In the genomic region with DNA sequence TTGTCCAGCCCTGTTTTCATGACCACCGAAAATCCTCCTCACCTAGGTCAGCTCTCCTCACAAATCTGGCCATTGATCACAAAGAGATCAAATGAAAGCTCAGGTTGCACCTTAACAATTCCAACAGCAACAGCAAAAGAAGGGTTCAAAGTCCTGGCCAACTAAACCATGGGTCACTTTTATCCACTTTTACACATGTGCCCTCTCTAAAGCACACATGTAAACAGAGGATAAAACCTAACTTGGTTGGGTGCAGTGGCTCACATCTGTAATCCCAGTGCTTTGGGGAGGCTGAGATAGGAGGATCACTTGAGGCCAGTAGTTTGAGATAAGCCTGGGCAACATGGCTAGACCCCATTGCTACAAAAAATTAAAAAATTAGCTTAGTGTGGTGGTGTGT, we compare ENCODE assay signal across 1 cellular context.
TF ChIP-seq lines count a peak whose summit lies in the region.

No MANE protein-coding gene starts in this region.

TF ChIP-seq in HepG2, 621 proteins besides CTCF, POLR2A, EP300 and RAD21 (continued from another document and continues in another):
- TF ChIP-seq SOX13 (IDR thresholded peaks at IDR 0.05) (no peak), SOX13 (CRISPR knock-in tag; conservative IDR thresholded peaks at IDR 0.05 in 1 of 2, IDR thresholded peaks at IDR 0.05 in 1 of 2) (peak in 1 of 2 experiments; percentile 71; a peak in 2 of 4 replicates), ATF7-NPFF (CRISPR knock-in tag; IDR thresholded peaks at IDR 0.05; ENCODE audit: low read depth) (no peak), ZSCAN20 (CRISPR knock-in tag; IDR thresholded peaks at IDR 0.05; ENCODE audit: borderline replicate concordance) (no peak), DNMT1 (CRISPR knock-in tag; IDR thresholded peaks at IDR 0.05) (no peak), ZNF331 (CRISPR knock-in tag; IDR thresholded peaks at IDR 0.05) (peak; percentile 28; the same call in 1 of the 2 replicates), KDM3A (CRISPR knock-in tag; IDR thresholded peaks at IDR 0.05; ENCODE audit: low read depth) (no peak), LCORL (IDR thresholded peaks at IDR 0.05) (no peak), LCORL (CRISPR knock-in tag; IDR thresholded peaks at IDR 0.05) (0 out of 2 replicates have a peak, but pooled peaks have one; percentile 36), ZNF253 (CRISPR knock-in tag; IDR thresholded peaks at IDR 0.05; ENCODE audit: borderline replicate concordance) (no peak), ZNF564 (CRISPR knock-in tag; IDR thresholded peaks at IDR 0.05) (no peak), MED1 (CRISPR knock-in tag; IDR thresholded peaks at IDR 0.05) (peak; percentile 57), TBX3 (IDR thresholded peaks at IDR 0.05; ENCODE audit: borderline replicate concordance) (0 out of 2 replicates have a peak, but pooled peaks have one; percentile 11), ZBTB20 (CRISPR knock-in tag; IDR thresholded peaks at IDR 0.05; ENCODE audit: borderline replicate concordance, low read depth) (no peak), NR2F6 (IDR thresholded peaks at IDR 0.05) (no peak), NR2F6 (CRISPR knock-in tag; IDR thresholded peaks at IDR 0.05) (peak; percentile 16; the same call in 1 of the 2 replicates), HNRNPH1 (optimal IDR thresholded peaks at IDR 0.05; ENCODE audit: low read depth, low read length) (no peak), KDM2A (CRISPR knock-in tag; IDR thresholded peaks at IDR 0.05; ENCODE audit: borderline replicate concordance, low read depth) (no peak), TGIF2 (CRISPR knock-in tag; IDR thresholded peaks at IDR 0.05) (no peak), NFE2 (CRISPR knock-in tag; IDR thresholded peaks at IDR 0.05) (no peak), ZNF501 (CRISPR knock-in tag; IDR thresholded peaks at IDR 0.05) (0 out of 2 replicates have a peak, but pooled peaks have one; percentile 32), RXRB (CRISPR knock-in tag; IDR thresholded peaks at IDR 0.05; ENCODE audit: borderline replicate concordance) (peak; percentile 51; the same call in 1 of the 2 replicates), ZFP36 (IDR thresholded peaks at IDR 0.05; ENCODE audit: borderline replicate concordance, low read depth, low read length, partially characterized antibody) (no peak), EHMT2 (IDR thresholded peaks at IDR 0.05; ENCODE audit: borderline replicate concordance, low read depth, low read length) (peak; percentile 55; the same call in 1 of the 2 replicates), ZC3H4 (CRISPR knock-in tag; IDR thresholded peaks at IDR 0.05; ENCODE audit: borderline replicate concordance) (no peak), TOPORS (CRISPR knock-in tag; IDR thresholded peaks at IDR 0.05) (no peak), NCOA1 (CRISPR knock-in tag; IDR thresholded peaks at IDR 0.05) (no peak), RCOR2 (CRISPR knock-in tag; IDR thresholded peaks at IDR 0.05) (no peak), ZNF33B (CRISPR knock-in tag; IDR thresholded peaks at IDR 0.05) (no peak), ZNF232 (CRISPR knock-in tag; IDR thresholded peaks at IDR 0.05; ENCODE audit: borderline replicate concordance) (no peak), ZNF260 (CRISPR knock-in tag; IDR thresholded peaks at IDR 0.05; ENCODE audit: borderline replicate concordance, low read depth) (no peak), ZNF747 (CRISPR knock-in tag; IDR thresholded peaks at IDR 0.05; ENCODE audit: borderline replicate concordance) (no peak), HNF4A (CRISPR knock-in tag; IDR thresholded peaks at IDR 0.05) (peak; percentile 83), GFI1 (CRISPR knock-in tag; IDR thresholded peaks at IDR 0.05; ENCODE audit: borderline replicate concordance) (peak; percentile 41; the same call in 1 of the 2 replicates), BORCS8-MEF2B (CRISPR knock-in tag; IDR thresholded peaks at IDR 0.05) (no peak), NR2F1 (CRISPR knock-in tag; IDR thresholded peaks at IDR 0.05) (0 out of 4 replicates have a peak, but pooled peaks of 1 of the 2 experiments have one; percentile 8), BCL6 (CRISPR knock-in tag; IDR thresholded peaks at IDR 0.05) (0 out of 2 replicates have a peak, but pooled peaks have one; percentile 16), CHD2 (IDR thresholded peaks at IDR 0.05; ENCODE audit: low read depth, low read length) (no peak), ZFX (CRISPR knock-in tag; IDR thresholded peaks at IDR 0.05; ENCODE audit: low read depth) (no peak), KLF11 (CRISPR knock-in tag; IDR thresholded peaks at IDR 0.05) (no peak), ASH2L (IDR thresholded peaks at IDR 0.05; ENCODE audit: insufficient read length, low read depth, low read length) (peak; percentile 49), ZC3H13 (CRISPR knock-in tag; IDR thresholded peaks at IDR 0.05) (no peak), ZNF878 (CRISPR knock-in tag; IDR thresholded peaks at IDR 0.05) (no peak)
- TF ChIP-seq, protein P1, sequence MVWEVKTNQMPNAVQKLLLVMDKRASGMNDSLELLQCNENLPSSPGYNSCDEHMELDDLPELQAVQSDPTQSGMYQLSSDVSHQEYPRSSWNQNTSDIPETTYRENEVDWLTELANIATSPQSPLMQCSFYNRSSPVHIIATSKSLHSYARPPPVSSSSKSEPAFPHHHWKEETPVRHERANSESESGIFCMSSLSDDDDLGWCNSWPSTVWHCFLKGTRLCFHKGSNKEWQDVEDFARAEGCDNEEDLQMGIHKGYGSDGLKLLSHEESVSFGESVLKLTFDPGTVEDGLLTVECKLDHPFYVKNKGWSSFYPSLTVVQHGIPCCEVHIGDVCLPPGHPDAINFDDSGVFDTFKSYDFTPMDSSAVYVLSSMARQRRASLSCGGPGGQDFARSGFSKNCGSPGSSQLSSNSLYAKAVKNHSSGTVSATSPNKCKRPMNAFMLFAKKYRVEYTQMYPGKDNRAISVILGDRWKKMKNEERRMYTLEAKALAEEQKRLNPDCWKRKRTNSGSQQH (CRISPR knock-in tag; IDR thresholded peaks at IDR 0.05; ENCODE audit: low read depth) = no peak
- TF ChIP-seq, protein P2, sequence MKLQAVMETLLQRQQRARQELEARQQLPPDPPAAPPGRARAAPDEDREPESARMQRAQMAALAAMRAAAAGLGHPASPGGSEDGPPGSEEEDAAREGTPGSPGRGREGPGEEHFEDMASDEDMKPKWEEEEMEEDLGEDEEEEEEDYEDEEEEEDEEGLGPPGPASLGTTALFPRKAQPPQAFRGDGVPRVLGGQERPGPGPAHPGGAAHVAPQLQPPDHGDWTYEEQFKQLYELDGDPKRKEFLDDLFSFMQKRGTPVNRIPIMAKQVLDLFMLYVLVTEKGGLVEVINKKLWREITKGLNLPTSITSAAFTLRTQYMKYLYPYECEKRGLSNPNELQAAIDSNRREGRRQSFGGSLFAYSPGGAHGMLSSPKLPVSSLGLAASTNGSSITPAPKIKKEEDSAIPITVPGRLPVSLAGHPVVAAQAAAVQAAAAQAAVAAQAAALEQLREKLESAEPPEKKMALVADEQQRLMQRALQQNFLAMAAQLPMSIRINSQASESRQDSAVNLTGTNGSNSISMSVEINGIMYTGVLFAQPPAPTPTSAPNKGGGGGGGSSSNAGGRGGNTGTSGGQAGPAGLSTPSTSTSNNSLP (IDR thresholded peaks at IDR 0.05; ENCODE audit: low read depth, low read length) = peak; percentile 75
- TF ChIP-seq, protein P3, sequence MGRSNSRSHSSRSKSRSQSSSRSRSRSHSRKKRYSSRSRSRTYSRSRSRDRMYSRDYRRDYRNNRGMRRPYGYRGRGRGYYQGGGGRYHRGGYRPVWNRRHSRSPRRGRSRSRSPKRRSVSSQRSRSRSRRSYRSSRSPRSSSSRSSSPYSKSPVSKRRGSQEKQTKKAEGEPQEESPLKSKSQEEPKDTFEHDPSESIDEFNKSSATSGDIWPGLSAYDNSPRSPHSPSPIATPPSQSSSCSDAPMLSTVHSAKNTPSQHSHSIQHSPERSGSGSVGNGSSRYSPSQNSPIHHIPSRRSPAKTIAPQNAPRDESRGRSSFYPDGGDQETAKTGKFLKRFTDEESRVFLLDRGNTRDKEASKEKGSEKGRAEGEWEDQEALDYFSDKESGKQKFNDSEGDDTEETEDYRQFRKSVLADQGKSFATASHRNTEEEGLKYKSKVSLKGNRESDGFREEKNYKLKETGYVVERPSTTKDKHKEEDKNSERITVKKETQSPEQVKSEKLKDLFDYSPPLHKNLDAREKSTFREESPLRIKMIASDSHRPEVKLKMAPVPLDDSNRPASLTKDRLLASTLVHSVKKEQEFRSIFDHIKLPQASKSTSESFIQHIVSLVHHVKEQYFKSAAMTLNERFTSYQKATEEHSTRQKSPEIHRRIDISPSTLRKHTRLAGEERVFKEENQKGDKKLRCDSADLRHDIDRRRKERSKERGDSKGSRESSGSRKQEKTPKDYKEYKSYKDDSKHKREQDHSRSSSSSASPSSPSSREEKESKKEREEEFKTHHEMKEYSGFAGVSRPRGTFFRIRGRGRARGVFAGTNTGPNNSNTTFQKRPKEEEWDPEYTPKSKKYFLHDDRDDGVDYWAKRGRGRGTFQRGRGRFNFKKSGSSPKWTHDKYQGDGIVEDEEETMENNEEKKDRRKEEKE (IDR thresholded peaks at IDR 0.05) = no peak
- TF ChIP-seq, protein P4, sequence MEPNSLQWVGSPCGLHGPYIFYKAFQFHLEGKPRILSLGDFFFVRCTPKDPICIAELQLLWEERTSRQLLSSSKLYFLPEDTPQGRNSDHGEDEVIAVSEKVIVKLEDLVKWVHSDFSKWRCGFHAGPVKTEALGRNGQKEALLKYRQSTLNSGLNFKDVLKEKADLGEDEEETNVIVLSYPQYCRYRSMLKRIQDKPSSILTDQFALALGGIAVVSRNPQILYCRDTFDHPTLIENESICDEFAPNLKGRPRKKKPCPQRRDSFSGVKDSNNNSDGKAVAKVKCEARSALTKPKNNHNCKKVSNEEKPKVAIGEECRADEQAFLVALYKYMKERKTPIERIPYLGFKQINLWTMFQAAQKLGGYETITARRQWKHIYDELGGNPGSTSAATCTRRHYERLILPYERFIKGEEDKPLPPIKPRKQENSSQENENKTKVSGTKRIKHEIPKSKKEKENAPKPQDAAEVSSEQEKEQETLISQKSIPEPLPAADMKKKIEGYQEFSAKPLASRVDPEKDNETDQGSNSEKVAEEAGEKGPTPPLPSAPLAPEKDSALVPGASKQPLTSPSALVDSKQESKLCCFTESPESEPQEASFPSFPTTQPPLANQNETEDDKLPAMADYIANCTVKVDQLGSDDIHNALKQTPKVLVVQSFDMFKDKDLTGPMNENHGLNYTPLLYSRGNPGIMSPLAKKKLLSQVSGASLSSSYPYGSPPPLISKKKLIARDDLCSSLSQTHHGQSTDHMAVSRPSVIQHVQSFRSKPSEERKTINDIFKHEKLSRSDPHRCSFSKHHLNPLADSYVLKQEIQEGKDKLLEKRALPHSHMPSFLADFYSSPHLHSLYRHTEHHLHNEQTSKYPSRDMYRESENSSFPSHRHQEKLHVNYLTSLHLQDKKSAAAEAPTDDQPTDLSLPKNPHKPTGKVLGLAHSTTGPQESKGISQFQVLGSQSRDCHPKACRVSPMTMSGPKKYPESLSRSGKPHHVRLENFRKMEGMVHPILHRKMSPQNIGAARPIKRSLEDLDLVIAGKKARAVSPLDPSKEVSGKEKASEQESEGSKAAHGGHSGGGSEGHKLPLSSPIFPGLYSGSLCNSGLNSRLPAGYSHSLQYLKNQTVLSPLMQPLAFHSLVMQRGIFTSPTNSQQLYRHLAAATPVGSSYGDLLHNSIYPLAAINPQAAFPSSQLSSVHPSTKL (CRISPR knock-in tag; IDR thresholded peaks at IDR 0.05) = peak; percentile 81
- TF ChIP-seq, protein P5, sequence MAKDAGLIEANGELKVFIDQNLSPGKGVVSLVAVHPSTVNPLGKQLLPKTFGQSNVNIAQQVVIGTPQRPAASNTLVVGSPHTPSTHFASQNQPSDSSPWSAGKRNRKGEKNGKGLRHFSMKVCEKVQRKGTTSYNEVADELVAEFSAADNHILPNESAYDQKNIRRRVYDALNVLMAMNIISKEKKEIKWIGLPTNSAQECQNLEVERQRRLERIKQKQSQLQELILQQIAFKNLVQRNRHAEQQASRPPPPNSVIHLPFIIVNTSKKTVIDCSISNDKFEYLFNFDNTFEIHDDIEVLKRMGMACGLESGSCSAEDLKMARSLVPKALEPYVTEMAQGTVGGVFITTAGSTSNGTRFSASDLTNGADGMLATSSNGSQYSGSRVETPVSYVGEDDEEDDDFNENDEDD (CRISPR knock-in tag; IDR thresholded peaks at IDR 0.05; ENCODE audit: borderline replicate concordance) = no peak
- TF ChIP-seq, protein P6, sequence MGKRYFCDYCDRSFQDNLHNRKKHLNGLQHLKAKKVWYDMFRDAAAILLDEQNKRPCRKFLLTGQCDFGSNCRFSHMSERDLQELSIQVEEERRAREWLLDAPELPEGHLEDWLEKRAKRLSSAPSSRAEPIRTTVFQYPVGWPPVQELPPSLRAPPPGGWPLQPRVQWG (CRISPR knock-in tag; IDR thresholded peaks at IDR 0.05; ENCODE audit: borderline replicate concordance, low read depth) = no peak
- TF ChIP-seq, protein P7, sequence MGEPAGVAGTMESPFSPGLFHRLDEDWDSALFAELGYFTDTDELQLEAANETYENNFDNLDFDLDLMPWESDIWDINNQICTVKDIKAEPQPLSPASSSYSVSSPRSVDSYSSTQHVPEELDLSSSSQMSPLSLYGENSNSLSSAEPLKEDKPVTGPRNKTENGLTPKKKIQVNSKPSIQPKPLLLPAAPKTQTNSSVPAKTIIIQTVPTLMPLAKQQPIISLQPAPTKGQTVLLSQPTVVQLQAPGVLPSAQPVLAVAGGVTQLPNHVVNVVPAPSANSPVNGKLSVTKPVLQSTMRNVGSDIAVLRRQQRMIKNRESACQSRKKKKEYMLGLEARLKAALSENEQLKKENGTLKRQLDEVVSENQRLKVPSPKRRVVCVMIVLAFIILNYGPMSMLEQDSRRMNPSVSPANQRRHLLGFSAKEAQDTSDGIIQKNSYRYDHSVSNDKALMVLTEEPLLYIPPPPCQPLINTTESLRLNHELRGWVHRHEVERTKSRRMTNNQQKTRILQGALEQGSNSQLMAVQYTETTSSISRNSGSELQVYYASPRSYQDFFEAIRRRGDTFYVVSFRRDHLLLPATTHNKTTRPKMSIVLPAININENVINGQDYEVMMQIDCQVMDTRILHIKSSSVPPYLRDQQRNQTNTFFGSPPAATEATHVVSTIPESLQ (CRISPR knock-in tag; conservative IDR thresholded peaks at IDR 0.05) = no peak
- TF ChIP-seq, protein P8, sequence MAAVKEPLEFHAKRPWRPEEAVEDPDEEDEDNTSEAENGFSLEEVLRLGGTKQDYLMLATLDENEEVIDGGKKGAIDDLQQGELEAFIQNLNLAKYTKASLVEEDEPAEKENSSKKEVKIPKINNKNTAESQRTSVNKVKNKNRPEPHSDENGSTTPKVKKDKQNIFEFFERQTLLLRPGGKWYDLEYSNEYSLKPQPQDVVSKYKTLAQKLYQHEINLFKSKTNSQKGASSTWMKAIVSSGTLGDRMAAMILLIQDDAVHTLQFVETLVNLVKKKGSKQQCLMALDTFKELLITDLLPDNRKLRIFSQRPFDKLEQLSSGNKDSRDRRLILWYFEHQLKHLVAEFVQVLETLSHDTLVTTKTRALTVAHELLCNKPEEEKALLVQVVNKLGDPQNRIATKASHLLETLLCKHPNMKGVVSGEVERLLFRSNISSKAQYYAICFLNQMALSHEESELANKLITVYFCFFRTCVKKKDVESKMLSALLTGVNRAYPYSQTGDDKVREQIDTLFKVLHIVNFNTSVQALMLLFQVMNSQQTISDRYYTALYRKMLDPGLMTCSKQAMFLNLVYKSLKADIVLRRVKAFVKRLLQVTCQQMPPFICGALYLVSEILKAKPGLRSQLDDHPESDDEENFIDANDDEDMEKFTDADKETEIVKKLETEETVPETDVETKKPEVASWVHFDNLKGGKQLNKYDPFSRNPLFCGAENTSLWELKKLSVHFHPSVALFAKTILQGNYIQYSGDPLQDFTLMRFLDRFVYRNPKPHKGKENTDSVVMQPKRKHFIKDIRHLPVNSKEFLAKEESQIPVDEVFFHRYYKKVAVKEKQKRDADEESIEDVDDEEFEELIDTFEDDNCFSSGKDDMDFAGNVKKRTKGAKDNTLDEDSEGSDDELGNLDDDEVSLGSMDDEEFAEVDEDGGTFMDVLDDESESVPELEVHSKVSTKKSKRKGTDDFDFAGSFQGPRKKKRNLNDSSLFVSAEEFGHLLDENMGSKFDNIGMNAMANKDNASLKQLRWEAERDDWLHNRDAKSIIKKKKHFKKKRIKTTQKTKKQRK (IDR thresholded peaks at IDR 0.05; ENCODE audit: low read length) = no peak
